8 cellular contexts compared by ENCODE assay signal in genomic region chr6:170222498-170223471, GRCh38.
A peak's percentile ranks its signal among the peaks of the same experiment; 100 is the strongest.
DNase-seq lines count a peak whose midpoint lies in the region; ATAC-seq, FAIRE-seq and TF ChIP-seq lines count a peak whose summit lies in the region.

No MANE protein-coding gene starts in this region.

- DNase-seq in HuH-7.5 (ENCODE audit: low spot score) = peak; percentile 3
- DNase-seq in NCI-H2196 treated with DMSO at 0.1 percent for 48 hours (lab: John Stamatoyannopoulos, UW; ENCODE audit: unreplicated experiment) = peak; percentile 44
- peak; percentile 34 for DNase-seq in bronchial epithelial cell (ENCODE audit: low read depth)
- no peak for DNase-seq in progenitor cell of endocrine pancreas (ENCODE audit: low spot score, unreplicated experiment)
- DNase-seq in mesendoderm = no peak

- H3K4me2 ChIP-seq in mesendoderm (ENCODE audit: low read length) = no peak overlapping the region

- H3K36me3 Mint-ChIP-seq in progenitor cell of endocrine pancreas (ENCODE audit: insufficient read depth) = no peaks in the 10 kb centered on the region

- no peak overlapping the region for H4K5ac ChIP-seq in mesendoderm (ENCODE audit: low read length)

- no peak overlapping the region for H3K4me3 Mint-ChIP-seq in progenitor cell of endocrine pancreas (ENCODE audit: low read depth)

- H3K23ac ChIP-seq in mesendoderm (ENCODE audit: low read length) = no peak overlapping the region

- H3K27ac Mint-ChIP-seq in progenitor cell of endocrine pancreas = peak overlapping the region; percentile 24

- no peak overlapping the region for H2BK120ac ChIP-seq in mesendoderm (ENCODE audit: low read depth, low read length)

- H2BK15ac ChIP-seq in mesendoderm (replicated peaks; ENCODE audit: low read depth) = no peak overlapping the region

- H2AK5ac ChIP-seq in mesendoderm (ENCODE audit: low read length) = no peak overlapping the region

- H3K27me3 ChIP-seq in bronchial epithelial cell (ENCODE audit: control insufficient read depth, insufficient read depth, low read length) = no peaks in the 10 kb centered on the region
- no peaks in the 10 kb centered on the region for H3K27me3 ChIP-seq in mesendoderm (ENCODE audit: insufficient read depth, low read length, poor library complexity)

- H3K27ac ChIP-seq in mesendoderm (ENCODE audit: low read depth, low read length) = no peak overlapping the region

- H2BK5ac ChIP-seq in mesendoderm (ENCODE audit: low read length) = no peak overlapping the region

- no peak overlapping the region for H3K9ac ChIP-seq in mesendoderm (ENCODE audit: low read length)

- no peaks in the 10 kb centered on the region for H3K79me1 ChIP-seq in mesendoderm (ENCODE audit: low read length)

- H3K56ac ChIP-seq in mesendoderm (ENCODE audit: low read length) = no peak overlapping the region

- no peak overlapping the region for H4K8ac ChIP-seq in mesendoderm (ENCODE audit: low read depth, low read length)

- no peak for ATAC-seq in esophagus mucosa
- no peak for ATAC-seq in GM21825 (IDR thresholded peaks at IDR 0.05; ENCODE audit: unreplicated experiment)
- no peak for ATAC-seq in GM21381 (IDR thresholded peaks at IDR 0.05; ENCODE audit: unreplicated experiment)

- no peak for FAIRE-seq in bronchial epithelial cell (lab: Jason Lieb, UNC)

- H3K9me3 Mint-ChIP-seq in progenitor cell of endocrine pancreas (ENCODE audit: low read depth) = no peaks in the 10 kb centered on the region

- H3K4me1 Mint-ChIP-seq in progenitor cell of endocrine pancreas (ENCODE audit: low read depth) = peaks cover 31% of the 10 kb centered on the region

- H3K4me3 ChIP-seq in bronchial epithelial cell (ENCODE audit: low read depth, low read length) = no peak overlapping the region
- no peak overlapping the region for H3K4me3 ChIP-seq in mesendoderm (ENCODE audit: low read length)

- H3K27me3 Mint-ChIP-seq in progenitor cell of endocrine pancreas = peaks cover 4% of the 10 kb centered on the region

- H3K36me3 ChIP-seq in bronchial epithelial cell (ENCODE audit: control insufficient read depth, insufficient read depth, low read length) (no peaks in the 10 kb centered on the region), mesendoderm (ENCODE audit: control insufficient read depth, insufficient read depth, low read length) (no peaks in the 10 kb centered on the region)

- WGBS in mesendoderm (ENCODE audit: extremely low coverage, insufficient coverage, low lambda C conversion rate) = no CpG with 5 or more reads among the region's 32 CpGs

- no peak overlapping the region for H3K4ac ChIP-seq in mesendoderm (ENCODE audit: low read depth, low read length)

- TF ChIP-seq CTCF in bronchial epithelial cell (IDR thresholded peaks at IDR 0.05; ENCODE audit: insufficient read depth, low read length, severe bottlenecking) (no peak), progenitor cell of endocrine pancreas (IDR thresholded peaks at IDR 0.05; ENCODE audit: unreplicated experiment) (no peak)

- H3K18ac ChIP-seq in mesendoderm (ENCODE audit: low read length) = no peak overlapping the region

- H3K4me1 ChIP-seq in mesendoderm (ENCODE audit: control insufficient read depth, low read depth, low read length) = no peaks in the 10 kb centered on the region

- H3K79me2 ChIP-seq in mesendoderm (ENCODE audit: control insufficient read depth, insufficient read depth, low read length) = no peaks in the 10 kb centered on the region

Comparison
In these comparisons a context has a peak if more than half of its experiments do, and no peak if none do; other contexts are left out.
1. DNase-seq: peak in HuH-7.5 (single experiment), NCI-H2196 treated with DMSO at 0.1 percent for 48 hours (single experiment) and bronchial epithelial cell (single experiment); none in progenitor cell of endocrine pancreas (single experiment) and mesendoderm (single experiment).